19 cellular contexts compared by ENCODE assay signal in the genomic region with DNA sequence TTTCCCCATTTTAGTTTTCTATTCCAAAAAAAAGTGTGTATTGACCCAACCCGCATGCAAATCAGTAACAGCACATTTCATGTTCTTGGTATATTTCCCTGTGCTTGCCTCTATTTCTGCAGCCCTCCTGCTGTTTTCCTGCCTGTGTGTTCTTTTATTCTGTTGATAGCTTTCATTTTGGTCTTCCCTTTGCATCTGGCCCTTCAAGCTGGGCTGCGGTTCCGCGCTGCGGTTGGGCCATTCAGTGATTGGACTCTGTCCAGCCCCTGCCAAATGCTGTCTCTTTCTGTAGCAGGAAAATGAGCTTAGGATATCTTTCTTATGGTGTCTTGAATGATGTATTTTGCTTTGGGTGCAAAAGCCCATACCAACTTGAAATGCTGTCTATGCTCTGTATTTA. TPM values are rescaled to one million over a fixed set of nuclear protein-coding genes. Genes with fewer than 3 reads are reported as not detected.
DNase-seq lines count a peak whose midpoint lies in the region; ATAC-seq, FAIRE-seq and TF ChIP-seq lines count a peak whose summit lies in the region.
"Had no signal": no experiment of that assay in that cellular context is flagged by ENCODE, and none has a peak within 500 bp of the region (broad histone marks: within the 10 kb centered on the region; RNA-seq: fewer than 3 reads in every experiment).

No MANE protein-coding gene starts in this region.

- DNase-seq in NCI-H2171 treated with DMSO at 0.1 percent for 48 hours (lab: John Stamatoyannopoulos, UW) (peak; percentile 32), NCI-H2171 (lab: John Stamatoyannopoulos, UW) (no peak), NCI-H69 (lab: John Stamatoyannopoulos, UW) (peak; percentile 68), dorsolateral prefrontal cortex (peak in 8 of 10 donors; percentile 29 to 72 (median 56)), urothelium cell line (ENCODE audit: low spot score) (peak; percentile 29)
- no peak for DNase-seq in activated naive CD4-positive, alpha-beta T cell (lab: John Stamatoyannopoulos, UW)
- DNase-seq: activated CD8-positive, alpha-beta T cell treated with anti-CD3 and anti-CD28 coated beads for 36 hours; Calu3; cortex of kidney; erythroblast; heart right ventricle; IMR-90; kidney; NCI-H526; transverse colon had no signal

- peak overlapping the region in 4 of 59 donors; percentile 2 to 29 (median 16) for H3K4me3 ChIP-seq in dorsolateral prefrontal cortex
- H3K4me3 ChIP-seq: heart right ventricle, transverse colon had no signal

- intact Hi-C loops in dorsolateral prefrontal cortex (cut with DNase I), result no loop called here

- H3K27ac ChIP-seq in dorsolateral prefrontal cortex, result peak overlapping the region in 16 of 59 donors; percentile 2 to 71 (median 36)
- H3K27ac ChIP-seq: heart right ventricle, transverse colon had no signal

- no peak for FAIRE-seq in urothelium cell line (lab: Jason Lieb, UNC)
- FAIRE-seq: kidney had no signal

- no peak for TF ChIP-seq CTCF in dorsolateral prefrontal cortex (IDR thresholded peaks at IDR 0.05 in 54 of 56, conservative IDR thresholded peaks at IDR 0.05 in 2 of 56; ENCODE audit: low read depth in 1 of 56, partially characterized antibody in 56 of 56)

- no peaks in the 10 kb centered on the region for H3K27me3 ChIP-seq in dorsolateral prefrontal cortex
- H3K27me3 ChIP-seq: heart right ventricle, transverse colon had no signal

- ATAC-seq in HG02678 (IDR thresholded peaks at IDR 0.05; ENCODE audit: unreplicated experiment) (no peak), GM21360 (IDR thresholded peaks at IDR 0.05; ENCODE audit: unreplicated experiment) (no peak)
- ATAC-seq: activated CD8-positive, alpha-beta T cell treated with anti-CD3 and anti-CD28 coated beads for 36 hours; heart right ventricle; Panc1; stimulated activated effector memory CD8-positive, alpha-beta T cell treated with anti-CD3 and anti-CD28 coated beads, Interleukin-12 subunit alpha, Interleukin-12 subunit beta, amount 100 ng/mL, for 72 hours had no signal

RNA-seq across cellular contexts. Expression of a gene that starts 49.9 kb away (rescaled TPM):
- total RNA-seq in dorsolateral prefrontal cortex, result 10 to 100 TPM; 15.7 to 46.1 (median 28.3) TPM

Comparison
In these comparisons a context has a peak if more than half of its experiments do, and no peak if none do; other contexts are left out.
1. DNase-seq: peak in NCI-H2171 treated with DMSO at 0.1 percent for 48 hours (single experiment), NCI-H69 (single experiment), dorsolateral prefrontal cortex (8 of 10) and urothelium cell line (single experiment); none in NCI-H2171 (single experiment) and activated naive CD4-positive, alpha-beta T cell (0 of 4).